1 cellular context compared by ENCODE assay signal in the genomic region with DNA sequence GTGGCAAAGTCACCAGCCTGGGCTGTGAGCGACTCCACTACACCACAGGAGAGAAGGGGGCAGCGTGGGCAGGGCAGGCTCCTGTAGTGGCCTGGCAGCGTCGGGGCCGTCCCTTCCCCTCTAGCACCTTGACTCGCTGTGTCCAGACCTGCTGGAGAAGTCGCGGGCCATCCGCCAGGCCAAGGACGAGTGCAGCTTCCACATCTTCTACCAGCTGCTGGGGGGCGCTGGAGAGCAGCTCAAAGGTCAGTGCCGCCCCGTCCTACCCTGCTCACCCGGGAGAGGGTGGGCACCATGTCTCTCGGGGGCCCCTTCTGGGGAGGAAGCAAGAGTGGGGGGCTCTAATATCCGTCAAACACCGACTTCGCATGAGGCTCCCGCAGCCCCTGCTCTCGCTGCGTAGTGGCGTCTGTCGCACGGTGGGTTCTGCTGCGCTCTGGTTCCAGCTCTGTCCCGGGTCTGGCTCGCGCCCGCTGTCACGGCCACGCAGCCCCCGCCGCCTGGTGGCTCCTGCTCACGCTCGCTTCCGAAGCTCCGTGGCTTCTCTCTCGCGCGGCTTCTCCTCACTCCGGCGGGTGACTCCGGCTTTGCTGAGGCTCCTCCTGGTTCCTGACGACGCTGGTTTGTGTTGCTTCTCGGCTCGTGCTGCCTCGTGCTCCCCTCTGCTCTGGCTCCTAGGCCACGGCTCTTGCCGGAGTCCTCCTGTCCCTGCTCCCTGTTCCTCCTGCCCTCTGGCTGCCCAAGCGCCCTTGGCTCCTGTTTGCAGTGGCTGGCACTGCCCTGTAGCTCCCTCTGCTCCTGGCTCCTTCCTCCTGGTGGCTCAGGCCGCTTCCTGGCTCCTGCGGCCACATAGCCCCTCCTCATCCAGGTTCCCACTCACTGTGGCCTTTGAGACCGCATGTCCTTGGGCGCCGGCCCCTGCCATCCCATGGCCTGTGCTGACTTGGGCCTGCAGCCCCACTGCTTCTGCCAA.
TF ChIP-seq lines count a peak whose summit lies in the region.

No MANE protein-coding gene starts in this region.

TF ChIP-seq in SK-N-SH, 30 proteins besides CTCF, POLR2A, EP300 and RAD21:
- TF ChIP-seq FOSL2 (IDR thresholded peaks at IDR 0.05; ENCODE audit: borderline replicate concordance, low read depth) (no peak), TCF12 (IDR thresholded peaks at IDR 0.05) (no peak)
